9 cellular contexts compared by ENCODE assay signal in the genomic region with DNA sequence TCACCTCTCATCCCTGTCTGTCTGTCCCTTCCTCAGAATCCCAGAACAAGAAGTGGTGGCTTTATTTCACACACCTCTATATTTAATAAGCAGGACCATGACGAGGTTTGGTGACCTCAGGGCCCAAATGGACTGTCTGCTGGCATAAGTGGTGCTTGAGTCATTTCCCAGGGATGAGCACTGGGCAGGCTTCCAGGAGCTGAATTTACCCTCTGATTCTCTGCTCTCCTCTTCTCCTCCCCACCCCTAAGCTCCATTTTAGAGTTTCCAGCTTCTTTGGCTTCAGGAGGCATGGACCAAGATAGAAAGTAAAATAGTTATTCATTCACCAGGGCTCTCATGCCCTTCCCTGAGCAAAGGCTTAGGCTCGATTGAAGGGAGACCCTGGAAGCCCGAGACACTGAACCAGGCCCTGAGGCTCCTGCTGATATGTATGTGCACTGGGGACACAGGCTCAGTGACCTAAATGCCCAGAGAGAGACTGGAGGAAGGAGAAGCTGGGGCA.
DNase-seq lines count a peak whose midpoint lies in the region; ATAC-seq and TF ChIP-seq lines count a peak whose summit lies in the region.
"Had no signal": no experiment of that assay in that cellular context is flagged by ENCODE, and none has a peak within 500 bp of the region (broad histone marks: within the 10 kb centered on the region; RNA-seq: fewer than 3 reads in every experiment).

No MANE protein-coding gene starts in this region.

- DNase-seq in BJ (ENCODE audit: low read depth), result peak; percentile 69
- DNase-seq in NCI-H345 (lab: John Stamatoyannopoulos, UW), result peak; percentile 56
- DNase-seq in colonic mucosa, result peak; percentile 76
- no peak for DNase-seq in retina

- H3K36me3 ChIP-seq in BJ (ENCODE audit: control insufficient read depth, insufficient read depth, low read length) (no peaks in the 10 kb centered on the region), colonic mucosa (no peaks in the 10 kb centered on the region), muscle layer of colon (ENCODE audit: insufficient read depth, low read length) (no peaks in the 10 kb centered on the region)

- intact Hi-C loops in colonic mucosa (cut with DNase I), result no loop called here

- no peaks in the 10 kb centered on the region; the same call in 1 of the 2 replicates for H3K27me3 ChIP-seq in BJ (ENCODE audit: control insufficient read depth, insufficient read depth, low read length)
- no peaks in the 10 kb centered on the region for H3K27me3 ChIP-seq in colonic mucosa
- H3K27me3 ChIP-seq in muscle layer of colon (ENCODE audit: control insufficient read depth in 1 of 2, insufficient read depth in 2 of 2, low read length in 2 of 2), result no peaks in the 10 kb centered on the region

- peak overlapping the region in 1 of 2 donors; percentile 22 for H3K9ac ChIP-seq in colonic mucosa (ENCODE audit: low read depth in 2 of 2, low read length in 2 of 2)
- H3K9ac ChIP-seq in muscle layer of colon (ENCODE audit: low read length), result peak overlapping the region; percentile 22

- TF ChIP-seq CTCF in BJ (IDR thresholded peaks at IDR 0.05; ENCODE audit: insufficient read depth, low read depth, low read length), result no peak
- TF ChIP-seq CTCF in colonic mucosa (IDR thresholded peaks at IDR 0.05), result no peak

- POLR2A ChIA-PET in BJ (lab: Charles Lee), result no interaction called here

- H3K9me3 ChIP-seq in colonic mucosa (no peaks in the 10 kb centered on the region), muscle layer of colon (ENCODE audit: low read length) (no peaks in the 10 kb centered on the region)

- ATAC-seq in GM18870 (IDR thresholded peaks at IDR 0.05; ENCODE audit: unreplicated experiment), result no peak
- ATAC-seq in HG02884 (IDR thresholded peaks at IDR 0.05; ENCODE audit: unreplicated experiment), result no peak
- no peak for ATAC-seq in HG02970 (IDR thresholded peaks at IDR 0.05; ENCODE audit: low FRiP score, unreplicated experiment)

- H3K27ac ChIP-seq in colonic mucosa, result peak overlapping the region; percentile 45
- peak overlapping the region; percentile 92 for H3K27ac ChIP-seq in muscle layer of colon (ENCODE audit: low read depth, low read length)
- H3K27ac ChIP-seq: VCaP had no signal

- H3K4me1 ChIP-seq in colonic mucosa (peaks cover 13% of the 10 kb centered on the region), muscle layer of colon (ENCODE audit: insufficient read depth, low read length) (peaks cover 90% of the 10 kb centered on the region)

- H3K4me3 ChIP-seq in BJ (ENCODE audit: low read depth, low read length), result no peak overlapping the region
- H3K4me3 ChIP-seq in colonic mucosa, result no peak overlapping the region
- H3K4me3 ChIP-seq in muscle layer of colon (ENCODE audit: low read depth in 1 of 2, low read length in 2 of 2), result no peak overlapping the region

- CTCF ChIA-PET in BJ (lab: Yijun Ruan, JAX), result interaction anchor here (1.1 kb wide), 2 partner anchors 12 to 29 kb away, joined by 4 read pairs; no protein-coding TSS in a partner anchor
